In the genomic region with DNA sequence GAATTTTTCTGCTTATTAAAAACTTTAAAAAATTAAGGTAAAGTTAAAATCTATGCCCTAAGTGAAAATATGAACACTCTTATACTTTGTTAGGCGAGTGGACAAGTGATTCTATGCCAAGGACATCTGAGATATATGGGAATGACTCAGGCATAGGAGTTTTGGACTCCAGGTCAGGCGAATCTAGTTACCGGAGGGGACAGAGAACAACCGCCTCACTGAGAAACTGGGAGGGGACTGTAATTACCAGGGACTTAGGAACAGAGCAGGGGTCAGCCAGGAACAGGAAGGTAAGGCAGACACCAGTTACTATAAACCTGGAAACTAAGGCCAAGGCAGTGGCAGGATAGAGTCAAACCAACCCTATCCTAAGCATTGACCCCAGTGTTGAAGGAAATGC, we compare ENCODE assay signal across 23 cellular contexts. TPM values are rescaled to one million over a fixed set of nuclear protein-coding genes. Genes with fewer than 3 reads are reported as not detected.
DNase-seq lines count a peak whose midpoint lies in the region; ATAC-seq and TF ChIP-seq lines count a peak whose summit lies in the region.
"Had no signal": no experiment of that assay in that cellular context is flagged by ENCODE, and none has a peak within 500 bp of the region (broad histone marks: within the 10 kb centered on the region; RNA-seq: fewer than 3 reads in every experiment).

No MANE protein-coding gene starts in this region.

- DNase-seq in COLO829 (ENCODE audit: low spot score), result peak; percentile 66
- DNase-seq in Peyer's patch, result peak in 1 of 3 donors; percentile 78
- DNase-seq in endodermal cell, result no peak
- DNase-seq in nephron progenitor cell, result no peak
- DNase-seq in NCI-H128 (lab: John Stamatoyannopoulos, UW; ENCODE audit: unreplicated experiment), result no peak
- DNase-seq in NCI-H1105 treated with DMSO at 0.1 percent for 48 hours (lab: John Stamatoyannopoulos, UW), result no peak
- DNase-seq: ACHN; Calu3; CD8-positive, alpha-beta T cell; DMS153; MG63; NCI-H1048; NCI-H146; NCI-H2029 treated with DMSO at 0.1 percent for 48 hours; NCI-H2171; NCI-H345; NCI-H524; NCI-H774; NK-92 treated with Interleukin-12 subunit alpha and Interleukin-12 subunit beta, amount 100 ng/mL, for 24 hours; SJCRH30 had no signal

- H3K4me1 Mint-ChIP-seq in endodermal cell (peaks cover 10% of the 10 kb centered on the region), nephron progenitor cell (peaks cover 11% of the 10 kb centered on the region)

- H3K4me3 Mint-ChIP-seq in endodermal cell (no peak overlapping the region), nephron progenitor cell (no peak overlapping the region)
- H3K4me3 Mint-ChIP-seq: CD8-positive, alpha-beta T cell had no signal

- TF ChIP-seq POLR2A in Peyer's patch (IDR thresholded peaks at IDR 0.05), result peak in 1 of 2 donors; percentile 17

- no peak overlapping the region for H3K27ac Mint-ChIP-seq in endodermal cell
- H3K27ac Mint-ChIP-seq in nephron progenitor cell, result peak overlapping the region; percentile 38
- H3K27ac Mint-ChIP-seq: CD8-positive, alpha-beta T cell had no signal

- H3K36me3 Mint-ChIP-seq in endodermal cell (ENCODE audit: low read depth) (no peaks in the 10 kb centered on the region), nephron progenitor cell (ENCODE audit: low read depth) (no peaks in the 10 kb centered on the region)
- H3K36me3 Mint-ChIP-seq: CD8-positive, alpha-beta T cell had no signal

- TF ChIP-seq CTCF in Peyer's patch (IDR thresholded peaks at IDR 0.05) (no peak), endodermal cell (conservative IDR thresholded peaks at IDR 0.05) (no peak), nephron progenitor cell (IDR thresholded peaks at IDR 0.05) (no peak)

- WGBS in endodermal cell (ENCODE audit: insufficient coverage in 1 of 2, insufficient read length in 1 of 2), 2 experiments, result 84 to 97% methylated on average over 4 of the region's 4 CpGs

- H3K27me3 ChIP-seq in Peyer's patch, result no peaks in the 10 kb centered on the region
- H3K27me3 ChIP-seq in endodermal cell (ENCODE audit: control insufficient read depth, insufficient read depth, low read length, poor library complexity, severe bottlenecking), result no peaks in the 10 kb centered on the region
- H3K27me3 ChIP-seq: BLaER1 treated with 17β-estradiol and CSF1 and Interleukin-3, amounts not matched to agents 10 nM and 100 nM; MG63; SJCRH30 had no signal

- H3K9me3 ChIP-seq in Peyer's patch (no peaks in the 10 kb centered on the region), endodermal cell (ENCODE audit: control insufficient read depth, low read length) (no peaks in the 10 kb centered on the region)
- H3K9me3 ChIP-seq: BLaER1 treated with 17β-estradiol and CSF1 and Interleukin-3, amounts not matched to agents 10 nM and 100 nM; MG63; SJCRH30 had no signal

- peaks cover 0 to 5% (median 2%) of the 10 kb centered on the region in 4 donors for H3K4me1 ChIP-seq in Peyer's patch
- peaks cover 6% of the 10 kb centered on the region for H3K4me1 ChIP-seq in endodermal cell (ENCODE audit: control insufficient read depth, insufficient read depth, low read length)
- H3K4me1 ChIP-seq: SJCRH30 had no signal

- H3K9me3 Mint-ChIP-seq in endodermal cell, result no peaks in the 10 kb centered on the region
- H3K9me3 Mint-ChIP-seq in nephron progenitor cell, result no peaks in the 10 kb centered on the region
- H3K9me3 Mint-ChIP-seq: CD8-positive, alpha-beta T cell had no signal

- no peak overlapping the region for H3K4me3 ChIP-seq in Peyer's patch
- no peak overlapping the region for H3K4me3 ChIP-seq in endodermal cell (ENCODE audit: low read length)
- H3K4me3 ChIP-seq: BLaER1 treated with 17β-estradiol and CSF1 and Interleukin-3, amounts not matched to agents 10 nM and 100 nM; MG63; SJCRH30 had no signal

- no peaks in the 10 kb centered on the region for H3K27me3 Mint-ChIP-seq in endodermal cell (ENCODE audit: insufficient read depth)
- peaks cover 5% of the 10 kb centered on the region for H3K27me3 Mint-ChIP-seq in nephron progenitor cell (ENCODE audit: low read depth, poor library complexity)

- ATAC-seq in GM19452 (IDR thresholded peaks at IDR 0.05; ENCODE audit: unreplicated experiment) (no peak), GM19463 (IDR thresholded peaks at IDR 0.05; ENCODE audit: unreplicated experiment) (no peak)
- ATAC-seq: CD8-positive, alpha-beta T cell had no signal

- no peak overlapping the region for H3K9ac ChIP-seq in endodermal cell (ENCODE audit: extremely low read depth, low read length, poor library complexity, severe bottlenecking)
- H3K9ac ChIP-seq: BLaER1 treated with 17β-estradiol and CSF1 and Interleukin-3, amounts not matched to agents 10 nM and 100 nM had no signal

- H3K36me3 ChIP-seq in Peyer's patch (no peaks in the 10 kb centered on the region), endodermal cell (ENCODE audit: control insufficient read depth, insufficient read depth, low read length) (no peaks in the 10 kb centered on the region)
- H3K36me3 ChIP-seq: BLaER1 treated with 17β-estradiol and CSF1 and Interleukin-3, amounts not matched to agents 10 nM and 100 nM; MG63; SJCRH30 had no signal

- H3K27ac ChIP-seq in Peyer's patch (peak overlapping the region in 3 of 4 donors; percentile 10 to 82 (median 73)), endodermal cell (ENCODE audit: low read depth, low read length) (peak overlapping the region; percentile 14)
- H3K27ac ChIP-seq: SJCRH30 had no signal

RNA-seq across cellular contexts. Expression of a gene that starts 16.8 kb away (rescaled TPM):
- total RNA-seq in Peyer's patch (100 to 1,000 TPM in 3 of 4 donors, 10 to 100 TPM in 1; 48.7 to 270 (median 228) TPM), endodermal cell (100 to 1,000 TPM; 182 to 194 TPM)
- polyA plus RNA-seq in endodermal cell (2013, experiment 1 of 2), result 157 TPM
- 142 TPM for polyA plus RNA-seq in endodermal cell (2013, experiment 2 of 2)
